In the genomic region with DNA sequence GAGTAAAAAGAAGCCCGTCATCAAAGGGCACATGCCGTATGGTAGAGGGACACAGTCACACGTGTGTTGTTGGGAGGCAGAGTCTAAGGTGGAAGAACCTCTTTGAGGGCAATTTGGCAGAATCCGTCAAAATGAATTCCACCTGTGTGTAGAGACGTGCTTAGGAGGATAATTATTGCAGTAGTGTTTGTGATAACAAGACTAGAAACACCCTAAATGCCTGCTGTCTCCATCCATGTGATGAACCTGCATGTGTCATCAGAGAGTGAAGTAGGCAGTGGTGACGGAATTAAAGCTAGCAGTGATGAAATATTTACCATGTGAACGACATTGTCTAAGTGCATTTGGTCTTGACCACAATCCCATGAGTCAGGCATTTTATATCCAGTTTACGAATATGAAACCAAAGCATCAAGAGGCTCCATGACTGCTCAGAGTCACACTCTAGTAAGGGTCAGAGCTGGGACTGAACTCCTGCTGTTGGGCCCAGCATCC, we compare ENCODE assay signal across 1 cellular context.
A peak's percentile ranks its signal among the peaks of the same experiment; 100 is the strongest.
TF ChIP-seq lines count a peak whose summit lies in the region.

No MANE protein-coding gene starts in this region.

TF ChIP-seq in K562, 482 proteins besides CTCF, POLR2A, EP300 and RAD21 (continued from another document):
- TF ChIP-seq SIRT6 (IDR thresholded peaks at IDR 0.05; ENCODE audit: low read depth, low read length) (no peak), ZFPM2 (CRISPR knock-in tag; IDR thresholded peaks at IDR 0.05) (no peak), ZSCAN29 (IDR thresholded peaks at IDR 0.05) (no peak), NR3C1 (CRISPR knock-in tag; IDR thresholded peaks at IDR 0.05) (no peak), CTBP1 (IDR thresholded peaks at IDR 0.05; ENCODE audit: borderline replicate concordance) (no peak), POLR2AphosphoS5 (IDR thresholded peaks at IDR 0.05; ENCODE audit: control insufficient read depth, insufficient read depth, low read depth, low read length) (no peak; the same call in 1 of the 2 replicates), HNRNPLL (IDR thresholded peaks at IDR 0.05; ENCODE audit: low read depth, low read length, poor library complexity, severe bottlenecking) (no peak), ZNF696 (CRISPR knock-in tag; conservative IDR thresholded peaks at IDR 0.05) (no peak), ZKSCAN8 (CRISPR knock-in tag; IDR thresholded peaks at IDR 0.05) (peak; percentile 64; the same call in 1 of the 2 replicates), ESRRB (CRISPR knock-in tag; IDR thresholded peaks at IDR 0.05; ENCODE audit: borderline replicate concordance) (no peak), ATF7 (IDR thresholded peaks at IDR 0.05) (peak; percentile 25; the same call in 1 of the 2 replicates), CHD2 (IDR thresholded peaks at IDR 0.05; ENCODE audit: low read depth, low read length) (no peak), JUN (IDR thresholded peaks at IDR 0.05; ENCODE audit: borderline replicate concordance, low read depth, low read length) (no peak), JUN (CRISPR knock-in tag; IDR thresholded peaks at IDR 0.05; ENCODE audit: borderline replicate concordance) (no peak), ARID2 (IDR thresholded peaks at IDR 0.05) (no peak), KAT8 (IDR thresholded peaks at IDR 0.05; ENCODE audit: low read depth) (no peak), NCOA2 (IDR thresholded peaks at IDR 0.05; ENCODE audit: partially characterized antibody in 2 of 2) (no peak), KHSRP (IDR thresholded peaks at IDR 0.05) (no peak), ILF3 (IDR thresholded peaks at IDR 0.05; ENCODE audit: borderline replicate concordance) (no peak), DNMT1 (IDR thresholded peaks at IDR 0.05) (no peak), FOSL1 (tag; conservative IDR thresholded peaks at IDR 0.05) (peak; percentile 47; the same call in 1 of the 2 replicates), RHOXF2B (CRISPR knock-in tag; conservative IDR thresholded peaks at IDR 0.05) (no peak)
- TF ChIP-seq, protein P1, sequence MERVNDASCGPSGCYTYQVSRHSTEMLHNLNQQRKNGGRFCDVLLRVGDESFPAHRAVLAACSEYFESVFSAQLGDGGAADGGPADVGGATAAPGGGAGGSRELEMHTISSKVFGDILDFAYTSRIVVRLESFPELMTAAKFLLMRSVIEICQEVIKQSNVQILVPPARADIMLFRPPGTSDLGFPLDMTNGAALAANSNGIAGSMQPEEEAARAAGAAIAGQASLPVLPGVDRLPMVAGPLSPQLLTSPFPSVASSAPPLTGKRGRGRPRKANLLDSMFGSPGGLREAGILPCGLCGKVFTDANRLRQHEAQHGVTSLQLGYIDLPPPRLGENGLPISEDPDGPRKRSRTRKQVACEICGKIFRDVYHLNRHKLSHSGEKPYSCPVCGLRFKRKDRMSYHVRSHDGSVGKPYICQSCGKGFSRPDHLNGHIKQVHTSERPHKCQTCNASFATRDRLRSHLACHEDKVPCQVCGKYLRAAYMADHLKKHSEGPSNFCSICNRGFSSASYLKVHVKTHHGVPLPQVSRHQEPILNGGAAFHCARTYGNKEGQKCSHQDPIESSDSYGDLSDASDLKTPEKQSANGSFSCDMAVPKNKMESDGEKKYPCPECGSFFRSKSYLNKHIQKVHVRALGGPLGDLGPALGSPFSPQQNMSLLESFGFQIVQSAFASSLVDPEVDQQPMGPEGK (CRISPR knock-in tag; IDR thresholded peaks at IDR 0.05; ENCODE audit: borderline replicate concordance), result no peak
- TF ChIP-seq, protein P2, sequence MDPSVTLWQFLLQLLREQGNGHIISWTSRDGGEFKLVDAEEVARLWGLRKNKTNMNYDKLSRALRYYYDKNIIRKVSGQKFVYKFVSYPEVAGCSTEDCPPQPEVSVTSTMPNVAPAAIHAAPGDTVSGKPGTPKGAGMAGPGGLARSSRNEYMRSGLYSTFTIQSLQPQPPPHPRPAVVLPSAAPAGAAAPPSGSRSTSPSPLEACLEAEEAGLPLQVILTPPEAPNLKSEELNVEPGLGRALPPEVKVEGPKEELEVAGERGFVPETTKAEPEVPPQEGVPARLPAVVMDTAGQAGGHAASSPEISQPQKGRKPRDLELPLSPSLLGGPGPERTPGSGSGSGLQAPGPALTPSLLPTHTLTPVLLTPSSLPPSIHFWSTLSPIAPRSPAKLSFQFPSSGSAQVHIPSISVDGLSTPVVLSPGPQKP (CRISPR knock-in tag; IDR thresholded peaks at IDR 0.05), result no peak
- TF ChIP-seq, protein P3, sequence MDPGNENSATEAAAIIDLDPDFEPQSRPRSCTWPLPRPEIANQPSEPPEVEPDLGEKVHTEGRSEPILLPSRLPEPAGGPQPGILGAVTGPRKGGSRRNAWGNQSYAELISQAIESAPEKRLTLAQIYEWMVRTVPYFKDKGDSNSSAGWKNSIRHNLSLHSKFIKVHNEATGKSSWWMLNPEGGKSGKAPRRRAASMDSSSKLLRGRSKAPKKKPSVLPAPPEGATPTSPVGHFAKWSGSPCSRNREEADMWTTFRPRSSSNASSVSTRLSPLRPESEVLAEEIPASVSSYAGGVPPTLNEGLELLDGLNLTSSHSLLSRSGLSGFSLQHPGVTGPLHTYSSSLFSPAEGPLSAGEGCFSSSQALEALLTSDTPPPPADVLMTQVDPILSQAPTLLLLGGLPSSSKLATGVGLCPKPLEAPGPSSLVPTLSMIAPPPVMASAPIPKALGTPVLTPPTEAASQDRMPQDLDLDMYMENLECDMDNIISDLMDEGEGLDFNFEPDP (CRISPR knock-in tag; IDR thresholded peaks at IDR 0.05), result no peak
